ENCODE assay signal across 2 cellular contexts in the genomic region with DNA sequence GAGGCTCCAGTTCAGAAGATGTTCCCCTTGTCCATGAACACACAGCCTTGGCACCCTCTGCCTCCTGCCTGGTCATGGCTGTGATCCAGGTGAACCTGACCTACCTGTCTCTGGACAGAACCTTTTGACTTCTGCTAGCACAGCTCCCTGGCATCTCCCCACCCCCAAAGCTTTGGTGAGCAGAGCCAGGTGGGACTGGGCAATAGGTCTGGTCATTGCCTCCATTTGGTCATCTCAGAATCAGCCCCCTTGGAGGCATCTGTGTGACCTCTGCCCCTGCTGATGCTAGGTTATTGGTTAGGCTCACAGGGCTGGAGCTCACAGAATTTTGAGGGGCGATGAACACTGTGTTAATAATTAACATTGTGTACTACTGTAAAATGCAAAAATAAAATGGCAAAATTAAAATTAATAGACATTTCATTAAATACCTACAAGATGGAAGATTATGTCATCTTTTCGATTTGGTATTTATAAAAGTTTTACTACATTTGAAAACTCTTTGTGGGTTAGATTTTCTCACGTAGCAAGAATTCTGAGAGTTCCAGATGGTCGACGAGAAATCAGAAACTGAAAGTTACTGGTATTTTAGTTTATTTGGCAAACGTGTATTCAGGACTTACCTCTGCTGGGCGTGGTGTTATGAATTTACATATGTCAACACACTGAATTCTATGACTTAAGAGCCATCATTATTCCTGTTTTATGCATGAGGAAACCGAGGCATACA.
TF ChIP-seq lines count a peak whose summit lies in the region.

No MANE protein-coding gene starts in this region.

TF ChIP-seq in A549, 52 proteins besides CTCF, POLR2A, EP300 and RAD21:
- TF ChIP-seq CEBPB (IDR thresholded peaks at IDR 0.05) (no peak), FOXS1 (CRISPR knock-in tag; IDR thresholded peaks at IDR 0.05) (no peak), RCOR1 (IDR thresholded peaks at IDR 0.05; ENCODE audit: low read depth, low read length) (no peak), RARB (CRISPR knock-in tag; IDR thresholded peaks at IDR 0.05) (no peak), SMC3 (IDR thresholded peaks at IDR 0.05) (no peak), TFCP2L1 (CRISPR knock-in tag; IDR thresholded peaks at IDR 0.05) (no peak), NR3C1 (IDR thresholded peaks at IDR 0.05) (no peak), JUN (IDR thresholded peaks at IDR 0.05) (no peak), KDM5A (IDR thresholded peaks at IDR 0.05) (no peak), POLR2AphosphoS2 (conservative IDR thresholded peaks at IDR 0.05; ENCODE audit: low read length) (no peak), HOXA7 (CRISPR knock-in tag; IDR thresholded peaks at IDR 0.05) (no peak)
- TF ChIP-seq, protein P1, sequence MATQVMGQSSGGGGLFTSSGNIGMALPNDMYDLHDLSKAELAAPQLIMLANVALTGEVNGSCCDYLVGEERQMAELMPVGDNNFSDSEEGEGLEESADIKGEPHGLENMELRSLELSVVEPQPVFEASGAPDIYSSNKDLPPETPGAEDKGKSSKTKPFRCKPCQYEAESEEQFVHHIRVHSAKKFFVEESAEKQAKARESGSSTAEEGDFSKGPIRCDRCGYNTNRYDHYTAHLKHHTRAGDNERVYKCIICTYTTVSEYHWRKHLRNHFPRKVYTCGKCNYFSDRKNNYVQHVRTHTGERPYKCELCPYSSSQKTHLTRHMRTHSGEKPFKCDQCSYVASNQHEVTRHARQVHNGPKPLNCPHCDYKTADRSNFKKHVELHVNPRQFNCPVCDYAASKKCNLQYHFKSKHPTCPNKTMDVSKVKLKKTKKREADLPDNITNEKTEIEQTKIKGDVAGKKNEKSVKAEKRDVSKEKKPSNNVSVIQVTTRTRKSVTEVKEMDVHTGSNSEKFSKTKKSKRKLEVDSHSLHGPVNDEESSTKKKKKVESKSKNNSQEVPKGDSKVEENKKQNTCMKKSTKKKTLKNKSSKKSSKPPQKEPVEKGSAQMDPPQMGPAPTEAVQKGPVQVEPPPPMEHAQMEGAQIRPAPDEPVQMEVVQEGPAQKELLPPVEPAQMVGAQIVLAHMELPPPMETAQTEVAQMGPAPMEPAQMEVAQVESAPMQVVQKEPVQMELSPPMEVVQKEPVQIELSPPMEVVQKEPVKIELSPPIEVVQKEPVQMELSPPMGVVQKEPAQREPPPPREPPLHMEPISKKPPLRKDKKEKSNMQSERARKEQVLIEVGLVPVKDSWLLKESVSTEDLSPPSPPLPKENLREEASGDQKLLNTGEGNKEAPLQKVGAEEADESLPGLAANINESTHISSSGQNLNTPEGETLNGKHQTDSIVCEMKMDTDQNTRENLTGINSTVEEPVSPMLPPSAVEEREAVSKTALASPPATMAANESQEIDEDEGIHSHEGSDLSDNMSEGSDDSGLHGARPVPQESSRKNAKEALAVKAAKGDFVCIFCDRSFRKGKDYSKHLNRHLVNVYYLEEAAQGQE (IDR thresholded peaks at IDR 0.05), result no peak
TF ChIP-seq in A549: peak in this region for 0.

TF ChIP-seq in K562, 482 proteins besides CTCF, POLR2A, EP300 and RAD21:
- TF ChIP-seq ZBED1 (IDR thresholded peaks at IDR 0.05) (no peak), LEF1 (IDR thresholded peaks at IDR 0.05) (no peak), MEIS2 (IDR thresholded peaks at IDR 0.05; ENCODE audit: partially characterized antibody) (peak; percentile 17), FOXK2 (conservative IDR thresholded peaks at IDR 0.05 in 1 of 2, IDR thresholded peaks at IDR 0.05 in 1 of 2; ENCODE audit: low read depth in 2 of 2) (0 out of 4 replicates have a peak, but pooled peaks have one; percentile 28 to 32), MTA3 (IDR thresholded peaks at IDR 0.05; ENCODE audit: borderline replicate concordance) (no peak), FOXA3 (CRISPR knock-in tag; conservative IDR thresholded peaks at IDR 0.05 in 1 of 2, IDR thresholded peaks at IDR 0.05 in 1 of 2) (0 out of 4 replicates have a peak, but pooled peaks of 1 of the 2 experiments have one; percentile 20), SMARCE1 (IDR thresholded peaks at IDR 0.05) (no peak)
- TF ChIP-seq, protein P2, sequence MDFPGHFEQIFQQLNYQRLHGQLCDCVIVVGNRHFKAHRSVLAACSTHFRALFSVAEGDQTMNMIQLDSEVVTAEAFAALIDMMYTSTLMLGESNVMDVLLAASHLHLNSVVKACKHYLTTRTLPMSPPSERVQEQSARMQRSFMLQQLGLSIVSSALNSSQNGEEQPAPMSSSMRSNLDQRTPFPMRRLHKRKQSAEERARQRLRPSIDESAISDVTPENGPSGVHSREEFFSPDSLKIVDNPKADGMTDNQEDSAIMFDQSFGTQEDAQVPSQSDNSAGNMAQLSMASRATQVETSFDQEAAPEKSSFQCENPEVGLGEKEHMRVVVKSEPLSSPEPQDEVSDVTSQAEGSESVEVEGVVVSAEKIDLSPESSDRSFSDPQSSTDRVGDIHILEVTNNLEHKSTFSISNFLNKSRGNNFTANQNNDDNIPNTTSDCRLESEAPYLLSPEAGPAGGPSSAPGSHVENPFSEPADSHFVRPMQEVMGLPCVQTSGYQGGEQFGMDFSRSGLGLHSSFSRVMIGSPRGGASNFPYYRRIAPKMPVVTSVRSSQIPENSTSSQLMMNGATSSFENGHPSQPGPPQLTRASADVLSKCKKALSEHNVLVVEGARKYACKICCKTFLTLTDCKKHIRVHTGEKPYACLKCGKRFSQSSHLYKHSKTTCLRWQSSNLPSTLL (IDR thresholded peaks at IDR 0.05), result no peak
- TF ChIP-seq, protein P3, sequence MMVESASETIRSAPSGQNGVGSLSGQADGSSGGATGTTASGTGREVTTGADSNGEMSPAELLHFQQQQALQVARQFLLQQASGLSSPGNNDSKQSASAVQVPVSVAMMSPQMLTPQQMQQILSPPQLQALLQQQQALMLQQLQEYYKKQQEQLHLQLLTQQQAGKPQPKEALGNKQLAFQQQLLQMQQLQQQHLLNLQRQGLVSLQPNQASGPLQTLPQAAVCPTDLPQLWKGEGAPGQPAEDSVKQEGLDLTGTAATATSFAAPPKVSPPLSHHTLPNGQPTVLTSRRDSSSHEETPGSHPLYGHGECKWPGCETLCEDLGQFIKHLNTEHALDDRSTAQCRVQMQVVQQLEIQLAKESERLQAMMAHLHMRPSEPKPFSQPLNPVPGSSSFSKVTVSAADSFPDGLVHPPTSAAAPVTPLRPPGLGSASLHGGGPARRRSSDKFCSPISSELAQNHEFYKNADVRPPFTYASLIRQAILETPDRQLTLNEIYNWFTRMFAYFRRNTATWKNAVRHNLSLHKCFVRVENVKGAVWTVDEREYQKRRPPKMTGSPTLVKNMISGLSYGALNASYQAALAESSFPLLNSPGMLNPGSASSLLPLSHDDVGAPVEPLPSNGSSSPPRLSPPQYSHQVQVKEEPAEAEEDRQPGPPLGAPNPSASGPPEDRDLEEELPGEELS (CRISPR knock-in tag; IDR thresholded peaks at IDR 0.05; ENCODE audit: borderline replicate concordance), result no peak
- TF ChIP-seq, protein P4, sequence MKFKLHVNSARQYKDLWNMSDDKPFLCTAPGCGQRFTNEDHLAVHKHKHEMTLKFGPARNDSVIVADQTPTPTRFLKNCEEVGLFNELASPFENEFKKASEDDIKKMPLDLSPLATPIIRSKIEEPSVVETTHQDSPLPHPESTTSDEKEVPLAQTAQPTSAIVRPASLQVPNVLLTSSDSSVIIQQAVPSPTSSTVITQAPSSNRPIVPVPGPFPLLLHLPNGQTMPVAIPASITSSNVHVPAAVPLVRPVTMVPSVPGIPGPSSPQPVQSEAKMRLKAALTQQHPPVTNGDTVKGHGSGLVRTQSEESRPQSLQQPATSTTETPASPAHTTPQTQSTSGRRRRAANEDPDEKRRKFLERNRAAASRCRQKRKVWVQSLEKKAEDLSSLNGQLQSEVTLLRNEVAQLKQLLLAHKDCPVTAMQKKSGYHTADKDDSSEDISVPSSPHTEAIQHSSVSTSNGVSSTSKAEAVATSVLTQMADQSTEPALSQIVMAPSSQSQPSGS (CRISPR knock-in tag; IDR thresholded peaks at IDR 0.05), result no peak
